ENCODE assay signal across 8 cellular contexts in the genomic region with DNA sequence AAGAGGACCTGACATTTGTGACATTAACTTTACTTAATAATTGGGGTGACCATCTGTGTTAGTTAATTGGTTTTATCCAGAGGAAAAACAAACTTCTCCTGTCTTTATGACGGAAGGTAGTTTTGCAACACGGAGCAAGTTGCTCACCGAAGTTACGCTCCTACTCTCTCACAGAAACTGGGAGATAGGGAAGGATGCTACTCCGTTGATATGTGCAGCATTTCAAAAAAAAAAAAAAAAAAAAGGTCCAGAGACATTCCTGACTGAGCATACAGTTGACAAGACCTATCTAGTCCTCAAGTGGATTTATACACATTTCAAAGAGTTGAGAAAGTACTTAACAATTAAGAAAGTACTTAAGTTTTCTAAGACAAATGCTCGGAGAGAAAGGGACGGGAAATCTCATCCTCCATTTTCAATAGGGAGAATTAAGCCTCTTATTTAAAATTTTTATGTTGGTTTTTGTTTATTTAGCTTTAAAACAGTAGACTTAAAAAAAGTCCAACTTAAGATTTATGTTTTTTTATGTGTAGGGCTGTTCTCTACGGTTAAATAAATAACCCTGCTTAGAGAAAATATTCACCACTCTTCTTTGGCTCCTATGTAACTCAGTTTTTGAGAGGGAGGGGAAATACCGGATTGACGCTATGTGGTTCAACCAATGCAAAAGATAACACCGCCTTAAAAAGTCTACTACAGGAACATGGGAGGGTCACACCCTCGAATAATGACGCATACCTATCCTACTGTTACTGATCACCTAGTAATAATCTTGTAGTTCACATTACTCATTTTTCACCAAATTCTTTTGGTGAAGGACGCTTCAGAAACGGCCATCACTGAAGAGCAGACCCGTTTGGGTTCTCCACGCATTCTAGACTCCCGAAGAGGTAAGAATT. TPM values are rescaled to one million over a fixed set of nuclear protein-coding genes. Genes with fewer than 3 reads are reported as not detected.
DNase-seq lines count a peak whose midpoint lies in the region; ATAC-seq and TF ChIP-seq lines count a peak whose summit lies in the region.

A gene (plus strand): TSS at position 787 of the 899 bp plus-strand sequence. CDS start 50,286 bp downstream, outside the sequence.

- TF ChIP-seq POLR2A in lower leg skin (IDR thresholded peaks at IDR 0.05), result no peak

- peaks cover 0 to 8% of the 10 kb centered on the region in 2 donors for H3K36me3 Mint-ChIP-seq in CD4-positive, alpha-beta memory T cell
- H3K36me3 Mint-ChIP-seq in stimulated activated effector memory CD8-positive, alpha-beta T cell treated with anti-CD3 and anti-CD28 coated beads, Interleukin-12 subunit alpha, Interleukin-12 subunit beta, amount 100 ng/mL, for 72 hours, result peaks cover 8% of the 10 kb centered on the region

- peak; percentile 16 for ATAC-seq in GM21390 (IDR thresholded peaks at IDR 0.05; ENCODE audit: unreplicated experiment)
- peak; percentile 70 for ATAC-seq in stimulated activated effector memory CD8-positive, alpha-beta T cell treated with anti-CD3 and anti-CD28 coated beads, Interleukin-12 subunit alpha, Interleukin-12 subunit beta, amount 100 ng/mL, for 72 hours

- WGBS in lower leg skin, 2 donors, result 17 to 25% methylated on average over 18 of the region's 18 CpGs

- POLR2A ChIA-PET in CD4-positive, alpha-beta memory T cell (lab: Charles Lee; ENCODE audit: partially characterized antibody), result interaction anchor here (0.9 to 2.8 kb wide), 5 partner anchors 11 to 943 kb away, joined by 3 to 18 read pairs (median 6); a partner anchor contains a TSS

- H3K9me3 ChIP-seq in CD4-positive, alpha-beta memory T cell (ENCODE audit: control insufficient read depth in 1 of 2, low read length in 2 of 2), result no peaks in the 10 kb centered on the region
- H3K9me3 ChIP-seq in WERI-Rb-1 (ENCODE audit: severe bottlenecking), result no peaks in the 10 kb centered on the region

- no peaks in the 10 kb centered on the region for H3K9me3 Mint-ChIP-seq in CD4-positive, alpha-beta memory T cell
- no peaks in the 10 kb centered on the region for H3K9me3 Mint-ChIP-seq in stimulated activated effector memory CD8-positive, alpha-beta T cell treated with anti-CD3 and anti-CD28 coated beads, Interleukin-12 subunit alpha, Interleukin-12 subunit beta, amount 100 ng/mL, for 72 hours

- no peaks in the 10 kb centered on the region for H3K27me3 ChIP-seq in CD4-positive, alpha-beta memory T cell (ENCODE audit: insufficient read depth, low read length)
- no peaks in the 10 kb centered on the region for H3K27me3 ChIP-seq in WERI-Rb-1 (ENCODE audit: insufficient read depth, low read depth, severe bottlenecking)

- H3K36me3 ChIP-seq in CD4-positive, alpha-beta memory T cell (ENCODE audit: insufficient read depth, low read length), result no peaks in the 10 kb centered on the region
- H3K36me3 ChIP-seq in WERI-Rb-1, result no peaks in the 10 kb centered on the region

- H3K27ac Mint-ChIP-seq in CD4-positive, alpha-beta memory T cell, result peak within 1 kb of the TSS; percentile 88 to 98 (median 97)
- peak within 1 kb of the TSS; percentile 94 for H3K27ac Mint-ChIP-seq in stimulated activated effector memory CD8-positive, alpha-beta T cell treated with anti-CD3 and anti-CD28 coated beads, Interleukin-12 subunit alpha, Interleukin-12 subunit beta, amount 100 ng/mL, for 72 hours

- H3K4me1 Mint-ChIP-seq in CD4-positive, alpha-beta memory T cell, result peaks cover 7 to 20% (median 12%) of the 10 kb centered on the region in 4 donors
- H3K4me1 Mint-ChIP-seq in stimulated activated effector memory CD8-positive, alpha-beta T cell treated with anti-CD3 and anti-CD28 coated beads, Interleukin-12 subunit alpha, Interleukin-12 subunit beta, amount 100 ng/mL, for 72 hours, result peaks cover 15% of the 10 kb centered on the region

- H3K27ac ChIP-seq in CD4-positive, alpha-beta memory T cell (ENCODE audit: low read depth, low read length), result peak within 1 kb of the TSS; percentile 86
- H3K27ac ChIP-seq in WERI-Rb-1, result peak within 1 kb of the TSS; percentile 82

- peaks cover 19% of the 10 kb centered on the region for H3K4me1 ChIP-seq in CD4-positive, alpha-beta memory T cell (ENCODE audit: insufficient read depth, low read length)

- CTCF ChIA-PET in CD4-positive, alpha-beta memory T cell (lab: Charles Lee; ENCODE audit: partially characterized antibody), result interaction anchor here (0.7 to 0.8 kb wide), 2 partner anchors 19 to 808 kb away, joined by 3 to 5 read pairs; no protein-coding TSS in a partner anchor

- peak; percentile 73 to 87 (median 78) for DNase-seq in CD4-positive, alpha-beta memory T cell
- DNase-seq in HT1080 (ENCODE audit: low read depth), result peak; percentile 84
- DNase-seq in WERI-Rb-1, result no peak
- peak; percentile 79 for DNase-seq in dermis blood vessel endothelial cell
- peak in 1 of 2 donors; percentile 43 for DNase-seq in lower leg skin (ENCODE audit: low spot score in 2 of 2)
- DNase-seq in stimulated activated effector memory CD8-positive, alpha-beta T cell treated with anti-CD3 and anti-CD28 coated beads, Interleukin-12 subunit alpha, Interleukin-12 subunit beta, amount 100 ng/mL, for 72 hours (ENCODE audit: low spot score in 2 of 2), result peak in 1 of 2 donors; percentile 10
- no peak for DNase-seq in NCI-H774 (lab: John Stamatoyannopoulos, UW)

- H3K4me3 Mint-ChIP-seq in CD4-positive, alpha-beta memory T cell, result peak within 1 kb of the TSS; percentile 91 to 94 (median 92)
- peak within 1 kb of the TSS; percentile 92 for H3K4me3 Mint-ChIP-seq in stimulated activated effector memory CD8-positive, alpha-beta T cell treated with anti-CD3 and anti-CD28 coated beads, Interleukin-12 subunit alpha, Interleukin-12 subunit beta, amount 100 ng/mL, for 72 hours

- peaks cover 0 to 5% of the 10 kb centered on the region in 2 donors for H3K27me3 Mint-ChIP-seq in CD4-positive, alpha-beta memory T cell

- peak within 1 kb of the TSS; percentile 82 to 87 for H3K4me3 ChIP-seq in CD4-positive, alpha-beta memory T cell (ENCODE audit: low read length in 2 of 2)
- H3K4me3 ChIP-seq in WERI-Rb-1 (ENCODE audit: low read depth, low read length), result peak within 1 kb of the TSS; percentile 84
- peak within 1 kb of the TSS; percentile 84 for H3K4me3 ChIP-seq in lower leg skin (ENCODE audit: low read depth, poor library complexity, severe bottlenecking)

- no peak for TF ChIP-seq CTCF in WERI-Rb-1 (IDR thresholded peaks at IDR 0.05; ENCODE audit: low read depth, low read length)
- no peak for TF ChIP-seq CTCF in lower leg skin (IDR thresholded peaks at IDR 0.05)

- intact Hi-C loops in CD4-positive, alpha-beta memory T cell (cut with micrococcal nuclease), result loop anchor here (1.0 to 2.0 kb wide), 5 partner anchors 19 to 1991 kb away; a partner anchor contains a TSS
- intact Hi-C loops in lower leg skin (cut with DNase I; ENCODE audit: low total_unique reads), result no loop called here

RNA-seq across cellular contexts. Expression of the gene that starts here (rescaled TPM):
- 10 to 100 TPM; 10.7 to 11.3 TPM for total RNA-seq in CD4-positive, alpha-beta memory T cell
- polyA plus RNA-seq in CD4-positive, alpha-beta memory T cell, result 1 to 10 TPM; 6.1 to 9.9 TPM
- total RNA-seq in HT1080 (2014; rRNA removed; shearing (Covaris generic)), result 21.9 and 25.2 TPM in 2 replicates
- polyA plus RNA-seq in HT1080 (2015; cell fraction: cytosol; rRNA removed), result 7.8 and 12.0 TPM in 2 replicates
- 23.1 and 24.4 TPM in 2 replicates for polyA plus RNA-seq in HT1080 (2015; cell fraction: nucleus; rRNA removed)
- total RNA-seq in dermis blood vessel endothelial cell, result 29.1 and 32.5 TPM in 2 replicates
- total RNA-seq in lower leg skin, result 10 to 100 TPM; 16.1 to 25.7 (median 19.1) TPM

Comparison
In these comparisons a context has a peak if more than half of its experiments do, and no peak if none do; other contexts are left out.
1. DNase-seq: peak in CD4-positive, alpha-beta memory T cell (5 of 5), HT1080 (single experiment) and dermis blood vessel endothelial cell (single experiment); none in WERI-Rb-1 (single experiment) and NCI-H774 (single experiment).
2. Peak in every context shown above with its lines, with median percentiles within 50 percentile points of each other: H3K4me3 ChIP-seq.